ENCODE assay signal across 8 cellular contexts in the genomic region with DNA sequence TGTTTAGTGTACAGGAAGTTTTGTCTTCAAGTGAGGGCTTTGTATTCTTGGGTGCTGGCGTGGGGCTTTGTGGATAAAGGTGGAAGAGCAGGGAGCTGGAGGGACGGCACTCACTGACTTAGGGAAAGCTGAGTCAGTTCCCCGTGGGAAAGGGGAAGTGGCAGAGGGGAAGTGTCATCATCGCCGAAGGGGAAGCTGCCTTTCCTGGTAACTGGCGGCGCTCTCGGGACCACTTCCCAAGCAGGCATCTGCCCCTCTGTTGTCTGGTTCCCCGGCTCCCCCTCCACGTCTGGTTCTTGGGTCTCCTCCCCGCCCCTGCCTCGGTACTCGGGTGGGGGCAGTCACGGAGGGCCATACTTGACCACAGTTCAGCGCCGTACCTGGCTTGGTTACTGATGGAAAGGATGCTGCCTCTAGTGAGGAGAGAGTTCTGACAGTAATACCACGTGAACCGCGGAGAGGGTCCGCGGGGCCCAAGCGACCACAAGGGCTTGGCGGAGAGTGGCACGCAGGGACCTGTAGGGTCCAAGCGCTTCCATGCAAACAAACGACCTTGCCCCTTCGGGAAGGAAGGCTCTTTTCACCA.
DNase-seq lines count a peak whose midpoint lies in the region; ATAC-seq, FAIRE-seq and TF ChIP-seq lines count a peak whose summit lies in the region.

No MANE protein-coding gene starts in this region.

- peaks cover 33% of the 10 kb centered on the region for H3K4me1 Mint-ChIP-seq in activated naive CD4-positive, alpha-beta T cell treated with anti-CD3 and anti-CD28 coated beads, Interleukin-2, amount 50 U/mL, for 24 hours

- peak overlapping the region; percentile 73 for H3K4me3 ChIP-seq in AG04449 (ENCODE audit: low read depth, low read length)

- CTCF ChIA-PET in AG04449 (lab: Yijun Ruan, JAX), result interaction anchor here (1.1 to 7.0 kb wide), 6 partner anchors 8 to 147 kb away, joined by 3 to 36 read pairs (median 5); a partner anchor contains a TSS

- peak overlapping the region; percentile 98 for H3K4me3 Mint-ChIP-seq in activated naive CD4-positive, alpha-beta T cell treated with anti-CD3 and anti-CD28 coated beads, Interleukin-2, amount 50 U/mL, for 24 hours

- H3K27ac Mint-ChIP-seq in activated naive CD4-positive, alpha-beta T cell treated with anti-CD3 and anti-CD28 coated beads, Interleukin-2, amount 50 U/mL, for 24 hours, result peak overlapping the region; percentile 99

- DNase-seq in AG04449 (ENCODE audit: low read depth, low spot score) (no peak), NCI-H226 (peak; percentile 77), glomerular visceral epithelial cell (ENCODE audit: extremely low spot score) (peak; percentile 83), nucleus accumbens (lab: John Stamatoyannopoulos, UW) (peak in 35 of 56 donors; percentile 29 to 81 (median 59)), urothelium cell line (ENCODE audit: low spot score) (no peak)

- ATAC-seq in GM18502 (IDR thresholded peaks at IDR 0.05; ENCODE audit: poor library complexity, unreplicated experiment), result peak; percentile 7
- no peak for ATAC-seq in GM21367 (IDR thresholded peaks at IDR 0.05; ENCODE audit: unreplicated experiment)

- no peak for TF ChIP-seq CTCF in AG04449 (IDR thresholded peaks at IDR 0.05; ENCODE audit: insufficient read depth, low read length, missing control alignments)

- peaks cover 15% of the 10 kb centered on the region for H3K36me3 Mint-ChIP-seq in activated naive CD4-positive, alpha-beta T cell treated with anti-CD3 and anti-CD28 coated beads, Interleukin-2, amount 50 U/mL, for 24 hours

- H3K9me3 Mint-ChIP-seq in activated naive CD4-positive, alpha-beta T cell treated with anti-CD3 and anti-CD28 coated beads, Interleukin-2, amount 50 U/mL, for 24 hours, result no peaks in the 10 kb centered on the region

- no peaks in the 10 kb centered on the region for H3K27me3 Mint-ChIP-seq in activated naive CD4-positive, alpha-beta T cell treated with anti-CD3 and anti-CD28 coated beads, Interleukin-2, amount 50 U/mL, for 24 hours

- no peak for FAIRE-seq in urothelium cell line (lab: Jason Lieb, UNC)

- POLR2A ChIA-PET in AG04449 (lab: Yijun Ruan, JAX), result interaction anchor here (0.8 to 4.9 kb wide), 4 partner anchors 8 to 95 kb away, joined by 3 to 48 read pairs (median 15); a partner anchor contains a TSS

Comparison
In these comparisons a context has a peak if more than half of its experiments do, and no peak if none do; other contexts are left out.
1. DNase-seq: peak in NCI-H226 (single experiment), glomerular visceral epithelial cell (single experiment) and nucleus accumbens (35 of 56); none in AG04449 (single experiment) and urothelium cell line (single experiment).